Comparison of ENCODE assay signal across 16 cellular contexts in the genomic region with DNA sequence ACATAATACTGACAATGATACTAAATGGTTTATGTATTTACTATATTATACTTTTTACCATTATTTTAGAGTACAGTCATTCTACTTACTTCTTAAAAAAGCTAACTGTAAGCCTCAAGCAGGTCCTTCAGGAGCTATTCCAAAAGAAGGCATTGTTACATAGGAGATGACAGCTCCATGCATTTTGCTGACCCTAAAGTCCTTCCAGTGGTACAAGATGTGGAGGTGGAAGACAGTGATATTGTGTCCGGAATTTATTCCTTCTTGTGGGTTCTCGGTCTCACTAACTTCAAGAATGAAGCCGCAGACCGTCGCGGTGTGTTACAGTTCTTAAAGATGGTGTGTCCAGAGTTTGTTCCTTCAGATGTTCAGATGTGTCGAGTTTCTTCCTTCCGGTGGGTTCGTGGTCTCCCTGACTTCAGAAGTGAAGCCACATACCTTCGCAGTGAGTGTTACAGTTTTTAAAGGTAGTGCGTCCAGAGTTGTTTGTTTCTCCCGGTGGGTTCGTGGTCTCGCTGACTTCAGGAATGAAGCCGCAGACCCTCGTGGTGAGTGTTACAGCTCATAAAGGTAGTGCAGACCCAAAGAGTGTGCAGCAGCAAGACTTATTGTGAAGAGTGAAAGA. TPM values are rescaled to one million over a fixed set of nuclear protein-coding genes. Genes with fewer than 3 reads are reported as not detected.
DNase-seq lines count a peak whose midpoint lies in the region; ATAC-seq and TF ChIP-seq lines count a peak whose summit lies in the region.
"Had no signal": no experiment of that assay in that cellular context is flagged by ENCODE, and none has a peak within 500 bp of the region (broad histone marks: within the 10 kb centered on the region; RNA-seq: fewer than 3 reads in every experiment).

No MANE protein-coding gene starts in this region.

- ATAC-seq in activated T-helper 17 cell treated with anti-CD3 and anti-CD28 coated beads, Interleukin-2, amount 50 U/mL, for 72 hours (replicated peaks): peak; percentile 64
- ATAC-seq in naive thymus-derived CD8-positive, alpha-beta T cell: peak; percentile 65 to 88
- ATAC-seq in HG02852 (IDR thresholded peaks at IDR 0.05; ENCODE audit: unreplicated experiment): no peak

- no peaks in the 10 kb centered on the region for H3K4me1 ChIP-seq in spleen
- H3K4me1 ChIP-seq: BLaER1 had no signal

- peaks cover 0 to 8% (median 0%) of the 10 kb centered on the region in 8 donors for H3K9me3 ChIP-seq in spleen

- no peak for TF ChIP-seq POLR2A in spleen (IDR thresholded peaks at IDR 0.05)

- POLR2A ChIA-PET in naive thymus-derived CD8-positive, alpha-beta T cell (lab: Charles Lee): no interaction called here

- H3K27me3 ChIP-seq in spleen (replicated peaks in 1 of 7): no peaks in the 10 kb centered on the region
- H3K27me3 ChIP-seq: BLaER1 had no signal

- peak overlapping the region; percentile 65 for H3K4me3 Mint-ChIP-seq in T-helper 1 cell treated with Interleukin-12 subunit alpha and Interleukin-12 subunit beta and Interleukin-4 antibody, amounts not matched to agents 30 μg/mL and 1 μg/mL, for 36 hours
- peak overlapping the region; percentile 37 for H3K4me3 Mint-ChIP-seq in activated T-helper 17 cell treated with anti-CD3 and anti-CD28 coated beads, Interleukin-2, amount 50 U/mL, for 72 hours
- H3K4me3 Mint-ChIP-seq in naive thymus-derived CD8-positive, alpha-beta T cell: peak overlapping the region; percentile 52 to 82 (median 66)

- no peak for TF ChIP-seq CTCF in spleen (IDR thresholded peaks at IDR 0.05 in 8 of 11, conservative IDR thresholded peaks at IDR 0.05 in 3 of 11)

- peak; percentile 39 for DNase-seq in activated CD4-positive, alpha-beta T cell treated with anti-CD3 and anti-CD28 coated beads for 48 hours
- DNase-seq in activated CD4-positive, alpha-beta T cell treated with anti-CD3 and anti-CD28 coated beads for 1 hour: no peak
- DNase-seq in naive thymus-derived CD8-positive, alpha-beta T cell: peak in 8 of 10 donors; percentile 25 to 85 (median 70)
- no peak for DNase-seq in spleen
- no peak for DNase-seq in SW480 (ENCODE audit: low spot score)
- DNase-seq: aorta; foreskin fibroblast; GOT3; NCI-H187 treated with DMSO at 0.1 percent for 48 hours; NCI-H446 treated with DMSO at 0.1 percent for 48 hours; SHP77 treated with DMSO at 0.1 percent for 48 hours; stimulated activated CD4-positive, alpha-beta T cell treated with anti-CD3 and anti-CD28 coated beads, Interleukin-12 subunit alpha, Interleukin-12 subunit beta, amount 100 ng/mL, for 4 hours had no signal

- peaks cover 16% of the 10 kb centered on the region for H3K4me1 Mint-ChIP-seq in T-helper 1 cell treated with Interleukin-12 subunit alpha and Interleukin-12 subunit beta and Interleukin-4 antibody, amounts not matched to agents 30 μg/mL and 1 μg/mL, for 36 hours (ENCODE audit: low read depth)
- peaks cover 7% of the 10 kb centered on the region for H3K4me1 Mint-ChIP-seq in activated T-helper 17 cell treated with anti-CD3 and anti-CD28 coated beads, Interleukin-2, amount 50 U/mL, for 72 hours
- peaks cover 12 to 18% (median 15%) of the 10 kb centered on the region in 4 donors for H3K4me1 Mint-ChIP-seq in naive thymus-derived CD8-positive, alpha-beta T cell

- H3K27ac ChIP-seq in spleen: no peak overlapping the region
- H3K27ac ChIP-seq: BLaER1 had no signal

- WGBS in spleen, 5 donors: 60 to 88% (median 72%) methylated on average over 16 of the region's 16 CpGs

- peaks cover 3% of the 10 kb centered on the region for H3K9me3 Mint-ChIP-seq in T-helper 1 cell treated with Interleukin-12 subunit alpha and Interleukin-12 subunit beta and Interleukin-4 antibody, amounts not matched to agents 30 μg/mL and 1 μg/mL, for 36 hours
- no peaks in the 10 kb centered on the region for H3K9me3 Mint-ChIP-seq in activated T-helper 17 cell treated with anti-CD3 and anti-CD28 coated beads, Interleukin-2, amount 50 U/mL, for 72 hours
- H3K9me3 Mint-ChIP-seq in naive thymus-derived CD8-positive, alpha-beta T cell: no peaks in the 10 kb centered on the region

- no peaks in the 10 kb centered on the region for H3K27me3 Mint-ChIP-seq in T-helper 1 cell treated with Interleukin-12 subunit alpha and Interleukin-12 subunit beta and Interleukin-4 antibody, amounts not matched to agents 30 μg/mL and 1 μg/mL, for 36 hours (ENCODE audit: low read depth)
- no peaks in the 10 kb centered on the region for H3K27me3 Mint-ChIP-seq in activated T-helper 17 cell treated with anti-CD3 and anti-CD28 coated beads, Interleukin-2, amount 50 U/mL, for 72 hours
- H3K27me3 Mint-ChIP-seq in naive thymus-derived CD8-positive, alpha-beta T cell: peaks cover 0 to 2% (median 0%) of the 10 kb centered on the region in 5 donors

- H3K36me3 Mint-ChIP-seq in T-helper 1 cell treated with Interleukin-12 subunit alpha and Interleukin-12 subunit beta and Interleukin-4 antibody, amounts not matched to agents 30 μg/mL and 1 μg/mL, for 36 hours (ENCODE audit: low read depth): peaks cover 5% of the 10 kb centered on the region
- no peaks in the 10 kb centered on the region for H3K36me3 Mint-ChIP-seq in activated T-helper 17 cell treated with anti-CD3 and anti-CD28 coated beads, Interleukin-2, amount 50 U/mL, for 72 hours (ENCODE audit: low read depth)
- peaks cover 0 to 2% (median 0%) of the 10 kb centered on the region in 3 donors for H3K36me3 Mint-ChIP-seq in naive thymus-derived CD8-positive, alpha-beta T cell

- H3K4me3 ChIP-seq in spleen: no peak overlapping the region
- H3K4me3 ChIP-seq: BLaER1 had no signal

- no peaks in the 10 kb centered on the region for H3K36me3 ChIP-seq in spleen
- H3K36me3 ChIP-seq: BLaER1 had no signal

- peak overlapping the region; percentile 89 for H3K27ac Mint-ChIP-seq in T-helper 1 cell treated with Interleukin-12 subunit alpha and Interleukin-12 subunit beta and Interleukin-4 antibody, amounts not matched to agents 30 μg/mL and 1 μg/mL, for 36 hours
- H3K27ac Mint-ChIP-seq in activated T-helper 17 cell treated with anti-CD3 and anti-CD28 coated beads, Interleukin-2, amount 50 U/mL, for 72 hours: peak overlapping the region; percentile 5
- peak overlapping the region in 9 of 10 donors; percentile 4 to 87 (median 75) for H3K27ac Mint-ChIP-seq in naive thymus-derived CD8-positive, alpha-beta T cell

- intact Hi-C loops in spleen (cut with DNase I; ENCODE audit: low total_unique reads): no loop called here

RNA-seq across cellular contexts. Expression of gene AVEN, which starts 20.9 kb away (rescaled TPM):
- total RNA-seq in activated T-helper 17 cell treated with anti-CD3 and anti-CD28 coated beads, Interleukin-2, amount 50 U/mL, for 72 hours: 10 to 100 TPM; 10.7 to 17.5 TPM
- 1 to 10 TPM; 8.4 to 9.6 TPM for total RNA-seq in naive thymus-derived CD8-positive, alpha-beta T cell
- 1 to 10 TPM; 7.6 to 9.7 (median 8.8) TPM for polyA plus RNA-seq in naive thymus-derived CD8-positive, alpha-beta T cell
- total RNA-seq in spleen: 10 to 100 TPM in 3 of 7 donors, 1 to 10 TPM in 4; 5.0 to 14.1 (median 9.7) TPM
- 1 to 10 TPM; 5.1 to 9.1 (median 8.5) TPM for polyA plus RNA-seq in spleen

RNA-seq across cellular contexts. Expression of gene CHRM5, which starts 49.8 kb away (rescaled TPM):
- not detected for total RNA-seq in activated T-helper 17 cell treated with anti-CD3 and anti-CD28 coated beads, Interleukin-2, amount 50 U/mL, for 72 hours
- not detected for total RNA-seq in naive thymus-derived CD8-positive, alpha-beta T cell
- polyA plus RNA-seq in naive thymus-derived CD8-positive, alpha-beta T cell: under 1 TPM in 1 of 3 donors, not detected in 2; 0.02 TPM
- total RNA-seq in spleen: not detected
- under 1 TPM in 1 of 3 donors, not detected in 2; 0.03 TPM for polyA plus RNA-seq in spleen
- total RNA-seq: aorta had no signal
- polyA plus RNA-seq: aorta had no signal

Comparison
In these comparisons a context has a peak if more than half of its experiments do, and no peak if none do; other contexts are left out.
1. DNase-seq: peak in activated CD4-positive, alpha-beta T cell treated with anti-CD3 and anti-CD28 coated beads for 48 hours (single experiment) and naive thymus-derived CD8-positive, alpha-beta T cell (8 of 10); none in activated CD4-positive, alpha-beta T cell treated with anti-CD3 and anti-CD28 coated beads for 1 hour (single experiment), spleen (single experiment) and SW480 (single experiment).
2. H3K27ac Mint-ChIP-seq: peak in every context shown above with its lines; median percentile 89 in T-helper 1 cell treated with Interleukin-12 subunit alpha and Interleukin-12 subunit beta and Interleukin-4 antibody, amounts not matched to agents 30 μg/mL and 1 μg/mL, for 36 hours; 75 in naive thymus-derived CD8-positive, alpha-beta T cell; 5 in activated T-helper 17 cell treated with anti-CD3 and anti-CD28 coated beads, Interleukin-2, amount 50 U/mL, for 72 hours.
3. Peak in every context shown above with its lines, with median percentiles within 50 percentile points of each other: H3K4me3 Mint-ChIP-seq.